13 cellular contexts compared by ENCODE assay signal in the genomic region with DNA sequence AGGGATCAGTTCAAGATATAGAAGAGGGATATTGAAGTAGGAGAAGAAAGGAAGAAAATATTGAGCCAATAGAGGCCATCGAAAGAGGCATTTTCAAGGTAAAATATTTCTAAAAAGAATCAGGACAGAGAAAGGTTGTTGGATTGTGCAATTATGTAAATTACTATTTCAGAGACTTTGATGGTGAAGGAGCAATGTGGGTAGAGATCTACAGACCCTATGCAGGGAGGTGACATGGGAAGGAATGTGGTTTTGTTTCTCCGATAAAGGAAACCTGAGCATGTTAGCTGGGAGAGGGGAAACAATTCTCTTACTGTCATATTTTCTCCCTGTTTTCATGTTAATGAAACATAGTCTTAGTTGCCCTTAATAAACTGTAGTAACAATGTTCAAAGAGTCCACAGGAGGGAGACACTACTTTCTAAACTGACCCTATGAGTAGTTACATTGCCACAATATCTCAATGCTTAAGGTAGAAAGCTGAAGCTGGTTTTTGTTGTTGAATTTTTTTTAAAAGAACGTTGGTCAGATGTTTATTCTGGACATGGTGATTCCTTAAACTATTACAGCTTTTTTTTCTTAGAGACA.
DNase-seq lines count a peak whose midpoint lies in the region; ATAC-seq and TF ChIP-seq lines count a peak whose summit lies in the region.
"Had no signal": no experiment of that assay in that cellular context is flagged by ENCODE, and none has a peak within 500 bp of the region (broad histone marks: within the 10 kb centered on the region; RNA-seq: fewer than 3 reads in every experiment).

No MANE protein-coding gene starts in this region.

- H3K36me3 ChIP-seq in tibial artery: no peaks in the 10 kb centered on the region
- H3K36me3 ChIP-seq in naive thymus-derived CD4-positive, alpha-beta T cell (ENCODE audit: control insufficient read depth in 2 of 3, insufficient read depth in 3 of 3, low read length in 3 of 3): no peaks in the 10 kb centered on the region
- H3K36me3 ChIP-seq: upper lobe of left lung had no signal

- POLR2A ChIA-PET in naive thymus-derived CD4-positive, alpha-beta T cell (lab: Charles Lee): no interaction called here

- H3K4me1 Mint-ChIP-seq in naive thymus-derived CD4-positive, alpha-beta T cell: no peaks in the 10 kb centered on the region
- H3K4me1 Mint-ChIP-seq: central memory CD8-positive, alpha-beta T cell had no signal

- H3K4me3 ChIP-seq in cardiac fibroblast (replicated peaks in 1 of 2; ENCODE audit: low read depth in 2 of 2, low read length in 2 of 2): no peak overlapping the region
- H3K4me3 ChIP-seq in tibial artery: no peak overlapping the region
- no peak overlapping the region for H3K4me3 ChIP-seq in naive thymus-derived CD4-positive, alpha-beta T cell (ENCODE audit: low read length)
- H3K4me3 ChIP-seq: upper lobe of left lung had no signal

- H3K27ac Mint-ChIP-seq in naive thymus-derived CD4-positive, alpha-beta T cell: no peak overlapping the region

- H3K9me3 ChIP-seq in tibial artery: no peaks in the 10 kb centered on the region
- no peaks in the 10 kb centered on the region for H3K9me3 ChIP-seq in naive thymus-derived CD4-positive, alpha-beta T cell (ENCODE audit: control insufficient read depth in 2 of 3, low read length in 3 of 3)

- H3K4me1 ChIP-seq in tibial artery: no peaks in the 10 kb centered on the region
- H3K4me1 ChIP-seq in naive thymus-derived CD4-positive, alpha-beta T cell (ENCODE audit: control insufficient read depth in 2 of 2, insufficient read depth in 2 of 2, low read length in 2 of 2): no peaks in the 10 kb centered on the region
- H3K4me1 ChIP-seq: foreskin keratinocyte, upper lobe of left lung had no signal

- in situ Hi-C loops in GM13976 (cut with MboI; ENCODE audit: low sequenced_read_pairs, unreplicated experiment): no loop called here

- intact Hi-C loops in tibial artery (cut with DNase I; ENCODE audit: low total_unique reads): no loop called here
- intact Hi-C loops in naive thymus-derived CD4-positive, alpha-beta T cell (cut with micrococcal nuclease): no loop called here

- no peak overlapping the region for H3K27ac ChIP-seq in tibial artery
- no peak overlapping the region for H3K27ac ChIP-seq in naive thymus-derived CD4-positive, alpha-beta T cell (ENCODE audit: low read depth, low read length)
- H3K27ac ChIP-seq: foreskin keratinocyte, upper lobe of left lung had no signal

- CTCF ChIA-PET in naive thymus-derived CD4-positive, alpha-beta T cell (lab: Charles Lee): no interaction called here

- TF ChIP-seq CTCF in cardiac fibroblast (IDR thresholded peaks at IDR 0.05; ENCODE audit: low read depth, low read length): no peak
- TF ChIP-seq CTCF in GM13976 (IDR thresholded peaks at IDR 0.05; ENCODE audit: borderline replicate concordance, control extremely low read depth, extremely low read depth, insufficient read depth, missing control alignments): no peak
- no peak for TF ChIP-seq CTCF in tibial artery (IDR thresholded peaks at IDR 0.05)

- peaks cover 0 to 3% of the 10 kb centered on the region in 2 donors for H3K27me3 ChIP-seq in tibial artery
- no peaks in the 10 kb centered on the region for H3K27me3 ChIP-seq in naive thymus-derived CD4-positive, alpha-beta T cell (ENCODE audit: control insufficient read depth in 2 of 2, insufficient read depth in 2 of 2, low read length in 2 of 2)
- H3K27me3 ChIP-seq: foreskin keratinocyte, upper lobe of left lung had no signal

- DNase-seq in NCI-H510A treated with DMSO at 0.1 percent for 48 hours (lab: John Stamatoyannopoulos, UW): peak; percentile 20
- DNase-seq in NCI-H510A (lab: John Stamatoyannopoulos, UW): no peak
- peak; percentile 6 for DNase-seq in NCI-H69 (lab: John Stamatoyannopoulos, UW)
- peak; percentile 2 to 5 for DNase-seq in cardiac fibroblast (ENCODE audit: low read depth in 2 of 2)
- DNase-seq in non-pigmented ciliary epithelial cell (ENCODE audit: low read depth): peak; percentile 1
- DNase-seq in GM13976 (ENCODE audit: low spot score): no peak
- DNase-seq in tibial artery: no peak
- no peak for DNase-seq in naive thymus-derived CD4-positive, alpha-beta T cell
- DNase-seq: foreskin keratinocyte, midbrain, right cardiac atrium, upper lobe of left lung had no signal

- H3K27me3 Mint-ChIP-seq in naive thymus-derived CD4-positive, alpha-beta T cell: peaks cover 0 to 9% (median 0%) of the 10 kb centered on the region in 5 donors
- H3K27me3 Mint-ChIP-seq: central memory CD8-positive, alpha-beta T cell had no signal

- peaks cover 0 to under 1% (median 0%) of the 10 kb centered on the region in 5 donors for H3K36me3 Mint-ChIP-seq in naive thymus-derived CD4-positive, alpha-beta T cell

- H3K9me3 Mint-ChIP-seq in naive thymus-derived CD4-positive, alpha-beta T cell: peaks cover 2 to 23% (median 8%) of the 10 kb centered on the region in 11 donors

- no peak overlapping the region for H3K4me3 Mint-ChIP-seq in naive thymus-derived CD4-positive, alpha-beta T cell
- H3K4me3 Mint-ChIP-seq: central memory CD8-positive, alpha-beta T cell had no signal

- no peak for ATAC-seq in naive thymus-derived CD4-positive, alpha-beta T cell
- ATAC-seq: foreskin keratinocyte, right cardiac atrium had no signal

Comparison
In these comparisons a context has a peak if more than half of its experiments do, and no peak if none do; other contexts are left out.
1. DNase-seq: peak in NCI-H510A treated with DMSO at 0.1 percent for 48 hours (single experiment), NCI-H69 (single experiment), cardiac fibroblast (2 of 2) and non-pigmented ciliary epithelial cell (single experiment); none in NCI-H510A (single experiment), GM13976 (single experiment), tibial artery (0 of 2) and naive thymus-derived CD4-positive, alpha-beta T cell (0 of 9).